28 cellular contexts compared by ENCODE assay signal in genomic region chr10:116002735-116003134, GRCh38.
"Had no signal": no experiment of that assay in that cellular context is flagged by ENCODE, and none has a peak within 500 bp of the region (broad histone marks: within the 10 kb centered on the region; RNA-seq: fewer than 3 reads in every experiment).

No MANE protein-coding gene starts in this region.

- H3K36me3 Mint-ChIP-seq: naive thymus-derived CD4-positive, alpha-beta T cell had no signal

- H3K4me1 ChIP-seq: colonic mucosa, lower lobe of right lung, prostate gland, suprapubic skin, transverse colon had no signal

- H3K27me3 ChIP-seq: colonic mucosa, esophagus squamous epithelium, heart right ventricle, transverse colon, vagina had no signal

- H3K4me2 ChIP-seq: smooth muscle cell had no signal

- FAIRE-seq: endothelial cell of umbilical vein, islet of Langerhans had no signal

- H3K9me3 Mint-ChIP-seq: nephron; stimulated activated naive CD8-positive, alpha-beta T cell treated with anti-CD3 and anti-CD28 coated beads, Interleukin-15, amount 100 ng/mL, for 72 hours had no signal

- H3K4me1 Mint-ChIP-seq: naive thymus-derived CD4-positive, alpha-beta T cell; stimulated activated naive CD8-positive, alpha-beta T cell treated with anti-CD3 and anti-CD28 coated beads, Interleukin-15, amount 100 ng/mL, for 72 hours had no signal

- H3K36me3 ChIP-seq: colonic mucosa, esophagus squamous epithelium, heart right ventricle, lower lobe of right lung, prostate gland, suprapubic skin, transverse colon, vagina had no signal

- DNase-seq: colonic mucosa; dermis blood vessel endothelial cell; effector memory CD4-positive, alpha-beta T cell; esophagus squamous epithelium; foreskin melanocyte; glutamatergic neuron; heart right ventricle; hippocampal formation; left colon; left ventricle myocardium superior; lower lobe of right lung; naive thymus-derived CD4-positive, alpha-beta T cell; nucleus accumbens; right cardiac atrium; stimulated activated CD4-positive, alpha-beta T cell treated with anti-CD3 and anti-CD28 coated beads, Interleukin-12 subunit alpha, Interleukin-12 subunit beta, amount 100 ng/mL, for 4 hours; stimulated activated CD4-positive, alpha-beta T cell treated with anti-CD3 and anti-CD28 coated beads, Interleukin-1b, Interleukin-23, amount 100 ng/mL, for 48 hours; stimulated activated CD4-positive, alpha-beta T cell treated with anti-CD3 and anti-CD28 coated beads, Interleukin-4, amount 100 ng/mL, for 1 hour; stimulated activated CD8-positive, alpha-beta memory T cell treated with anti-CD3 and anti-CD28 coated beads, Interleukin-4, amount 100 ng/mL, for 48 hours; stimulated activated naive CD4-positive, alpha-beta T cell; stimulated activated naive CD8-positive, alpha-beta T cell treated with anti-CD3 and anti-CD28 coated beads, Interleukin-15, amount 100 ng/mL, for 72 hours; transverse colon had no signal

- H3K4me3 ChIP-seq: colonic mucosa, esophagus squamous epithelium, heart right ventricle, lower lobe of right lung, prostate gland, smooth muscle cell, suprapubic skin, transverse colon, vagina had no signal

- H3K27ac ChIP-seq: colonic mucosa, esophagus squamous epithelium, heart right ventricle, lower lobe of right lung, prostate gland, suprapubic skin, transverse colon, vagina had no signal

- ATAC-seq: heart right ventricle; left colon; left ventricle myocardium superior; lower lobe of right lung; naive thymus-derived CD4-positive, alpha-beta T cell; right cardiac atrium; stimulated activated naive CD8-positive, alpha-beta T cell treated with anti-CD3 and anti-CD28 coated beads, Interleukin-15, amount 100 ng/mL, for 72 hours had no signal

- H3K9me3 ChIP-seq: colonic mucosa, lower lobe of right lung, prostate gland, suprapubic skin, transverse colon, vagina had no signal

- H3K27ac Mint-ChIP-seq: naive thymus-derived CD4-positive, alpha-beta T cell; nephron had no signal

- H3K4me3 Mint-ChIP-seq: naive thymus-derived CD4-positive, alpha-beta T cell; nephron; stimulated activated naive CD8-positive, alpha-beta T cell treated with anti-CD3 and anti-CD28 coated beads, Interleukin-15, amount 100 ng/mL, for 72 hours had no signal

- H3K27me3 Mint-ChIP-seq: naive thymus-derived CD4-positive, alpha-beta T cell; stimulated activated naive CD8-positive, alpha-beta T cell treated with anti-CD3 and anti-CD28 coated beads, Interleukin-15, amount 100 ng/mL, for 72 hours had no signal
